In genomic region chr16:31179747-31180458, GRCh38 we compare ENCODE assay signal across 8 cellular contexts. TPM values are rescaled to one million over a fixed set of nuclear protein-coding genes. Genes with fewer than 3 reads are reported as not detected.
DNase-seq lines count a peak whose midpoint lies in the region; ATAC-seq and TF ChIP-seq lines count a peak whose summit lies in the region.

TSS of gene FUS (plus strand) at chr16:31180139. CDS start at chr16:31180215, 76 bp downstream.

- peak within 1 kb of the TSS; percentile 98 for H3K9ac ChIP-seq in parathyroid adenoma

- no peak for TF ChIP-seq CTCF in GM12865 (IDR thresholded peaks at IDR 0.05; ENCODE audit: insufficient read depth, low read depth, low read length, missing control alignments)
- no peak for TF ChIP-seq CTCF in parathyroid adenoma (IDR thresholded peaks at IDR 0.05)
- TF ChIP-seq CTCF in tibial artery (IDR thresholded peaks at IDR 0.05), result peak in 1 of 2 experiments; percentile 16

- H3K36me3 ChIP-seq in parathyroid adenoma (ENCODE audit: control insufficient read depth, insufficient read depth, low read length) (no peaks in the 10 kb centered on the region), tibial artery (peaks cover 19 to 26% (median 26%) of the 10 kb centered on the region in 3 donors)

- H3K4me2 ChIP-seq in parathyroid adenoma (ENCODE audit: low read length), result peak within 1 kb of the TSS; percentile 96

- peak within 1 kb of the TSS; percentile 60 for H3K4me3 ChIP-seq in GM12865 (ENCODE audit: low read depth, low read length)
- H3K4me3 ChIP-seq in parathyroid adenoma (ENCODE audit: low read depth, low read length), result peak within 1 kb of the TSS; percentile 75
- H3K4me3 ChIP-seq in tibial artery, result peak within 1 kb of the TSS; percentile 78 to 100

- H3K27ac ChIP-seq in parathyroid adenoma (peak within 1 kb of the TSS; percentile 97), tibial artery (peak within 1 kb of the TSS; percentile 95 to 100)

- peaks cover 32% of the 10 kb centered on the region for H3K79me2 ChIP-seq in parathyroid adenoma

- H3K27me3 ChIP-seq in parathyroid adenoma (ENCODE audit: control insufficient read depth, insufficient read depth, low read length) (no peaks in the 10 kb centered on the region), tibial artery (no peaks in the 10 kb centered on the region)

- H3K4me1 ChIP-seq in parathyroid adenoma (peaks cover 9% of the 10 kb centered on the region), tibial artery (peaks cover 0 to 39% (median 37%) of the 10 kb centered on the region in 4 donors)

- ATAC-seq in HG02642 (IDR thresholded peaks at IDR 0.05; ENCODE audit: poor library complexity, unreplicated experiment), result peak; percentile 73
- peak; percentile 89 for ATAC-seq in Right ventricle myocardium inferior

- intact Hi-C loops in Right ventricle myocardium inferior (cut with DNase I), result loop anchor here (2.0 to 10.0 kb wide), 2 partner anchors 37 to 265 kb away; partner anchors contain the start of gene ZNF843
- intact Hi-C loops in tibial artery (cut with DNase I; ENCODE audit: low total_unique reads), result loop anchor here (10.0 kb wide), 1 partner anchor 325 kb away; the partner anchor contains the start of gene RUSF1

- peak within 1 kb of the TSS; percentile 98 for H2AFZ ChIP-seq in parathyroid adenoma

- H3K9me3 ChIP-seq in parathyroid adenoma (ENCODE audit: control insufficient read depth, low read length), result no peaks in the 10 kb centered on the region
- no peaks in the 10 kb centered on the region for H3K9me3 ChIP-seq in tibial artery

- DNase-seq in GM12865 (ENCODE audit: low read depth) (peak; percentile 96), NCI-H1105 treated with DMSO at 0.1 percent for 48 hours (lab: John Stamatoyannopoulos, UW) (peak; percentile 73), SW 1271 (lab: John Stamatoyannopoulos, UW) (peak; percentile 59 to 88), Right ventricle myocardium inferior (ENCODE audit: missing footprints) (peak; percentile 96), tibial artery (peak; percentile 89 to 94)
- DNase-seq in activated naive CD8-positive, alpha-beta T cell treated with anti-CD3 and anti-CD28 coated beads, Interleukin-2, amount 50 U/mL, for 16 hours (ENCODE audit: low read depth, low spot score), result peak; percentile 77

RNA-seq across cellular contexts. Expression of gene FUS, which starts in this region (rescaled TPM):
- total RNA-seq in Right ventricle myocardium inferior, result 86.8 TPM

Comparison
In these comparisons a context has a peak if more than half of its experiments do, and no peak if none do; other contexts are left out.
1. Peak in every context shown above with its lines: DNase-seq, ATAC-seq, H3K4me3 ChIP-seq and H3K27ac ChIP-seq.